Comparison of ENCODE assay signal across 8 cellular contexts in the genomic region with DNA sequence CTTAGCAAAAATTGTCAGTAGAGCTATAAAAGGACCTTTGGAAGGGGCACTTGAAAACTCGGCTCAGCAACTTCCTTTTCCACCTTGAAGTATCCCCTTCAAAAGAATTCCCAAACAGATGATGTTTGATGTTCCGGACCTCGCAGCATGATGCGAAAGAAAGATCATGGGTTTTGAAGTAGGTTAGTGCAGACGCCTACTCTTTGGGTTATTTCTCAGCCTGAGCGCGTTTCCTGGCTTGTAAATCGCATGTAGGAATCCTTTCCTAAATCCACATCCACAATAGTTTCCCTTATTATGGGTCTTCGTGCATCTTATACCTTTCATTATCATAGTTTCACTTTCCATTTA. TPM values are rescaled to one million over a fixed set of nuclear protein-coding genes. Genes with fewer than 3 reads are reported as not detected.
DNase-seq lines count a peak whose midpoint lies in the region; ATAC-seq and TF ChIP-seq lines count a peak whose summit lies in the region.

No MANE protein-coding gene starts in this region.

- H3K4me3 ChIP-seq in astrocyte of the spinal cord (ENCODE audit: low read depth, low read length) = peak overlapping the region; percentile 80
- H3K4me3 ChIP-seq in lower lobe of right lung = peak overlapping the region; percentile 95

- H3K27me3 Mint-ChIP-seq in activated naive CD4-positive, alpha-beta T cell treated with anti-CD3 and anti-CD28 coated beads for 36 hours (ENCODE audit: low read depth) = no peaks in the 10 kb centered on the region
- H3K27me3 Mint-ChIP-seq in type B pancreatic cell = no peaks in the 10 kb centered on the region

- no peaks in the 10 kb centered on the region for H3K9me3 ChIP-seq in lower lobe of right lung

- CTCF ChIA-PET in activated naive CD4-positive, alpha-beta T cell treated with anti-CD3 and anti-CD28 coated beads for 36 hours (lab: Charles Lee) = no interaction called here

- ATAC-seq in lower lobe of right lung = no peak
- no peak for ATAC-seq in GM18519 (IDR thresholded peaks at IDR 0.05; ENCODE audit: low FRiP score, unreplicated experiment)

- DNase-seq in activated naive CD4-positive, alpha-beta T cell treated with anti-CD3 and anti-CD28 coated beads for 36 hours = peak; percentile 28
- DNase-seq in activated naive CD4-positive, alpha-beta T cell (lab: John Stamatoyannopoulos, UW) = no peak
- DNase-seq in astrocyte of the spinal cord (ENCODE audit: low read depth, low spot score) = peak; percentile 9
- DNase-seq in lower lobe of right lung = no peak
- DNase-seq in type B pancreatic cell (ENCODE audit: extremely low spot score, unreplicated experiment) = no peak
- DNase-seq in cerebellar nuclear complex (lab: John Stamatoyannopoulos, UW) = no peak
- DNase-seq in cortex of kidney (lab: John Stamatoyannopoulos, UW) = no peak

- no peaks in the 10 kb centered on the region for H3K9me3 Mint-ChIP-seq in activated naive CD4-positive, alpha-beta T cell treated with anti-CD3 and anti-CD28 coated beads for 36 hours
- no peaks in the 10 kb centered on the region for H3K9me3 Mint-ChIP-seq in type B pancreatic cell

- intact Hi-C loops in activated naive CD4-positive, alpha-beta T cell treated with anti-CD3 and anti-CD28 coated beads for 36 hours (cut with micrococcal nuclease) = loop anchor here (1.0 to 10.0 kb wide), 9 partner anchors 186 to 1687 kb away; a partner anchor contains a TSS
- intact Hi-C loops in lower lobe of right lung (cut with DNase I) = no loop called here

- no peaks in the 10 kb centered on the region for H3K27me3 ChIP-seq in lower lobe of right lung (ENCODE audit: low read depth)

- H3K36me3 ChIP-seq in lower lobe of right lung = no peaks in the 10 kb centered on the region

- H3K4me1 ChIP-seq in lower lobe of right lung = peaks cover 9% of the 10 kb centered on the region

- in situ Hi-C loops in astrocyte of the spinal cord (cut with HindIII; ENCODE audit: low sequenced_read_pairs) = no loop called here

- H3K27ac Mint-ChIP-seq in activated naive CD4-positive, alpha-beta T cell treated with anti-CD3 and anti-CD28 coated beads for 36 hours = peak overlapping the region; percentile 95
- peak overlapping the region; percentile 88 for H3K27ac Mint-ChIP-seq in type B pancreatic cell

- no peak for TF ChIP-seq CTCF in astrocyte of the spinal cord (IDR thresholded peaks at IDR 0.05; ENCODE audit: low read depth, low read length)
- TF ChIP-seq CTCF in lower lobe of right lung (IDR thresholded peaks at IDR 0.05) = no peak
- TF ChIP-seq CTCF in type B pancreatic cell (conservative IDR thresholded peaks at IDR 0.05) = no peak

- peaks cover 25% of the 10 kb centered on the region for H3K36me3 Mint-ChIP-seq in activated naive CD4-positive, alpha-beta T cell treated with anti-CD3 and anti-CD28 coated beads for 36 hours (ENCODE audit: low read depth)
- peaks cover 11% of the 10 kb centered on the region for H3K36me3 Mint-ChIP-seq in type B pancreatic cell

- peak overlapping the region; percentile 94 for H3K27ac ChIP-seq in lower lobe of right lung

- H3K4me3 Mint-ChIP-seq in activated naive CD4-positive, alpha-beta T cell treated with anti-CD3 and anti-CD28 coated beads for 36 hours = peak overlapping the region; percentile 97
- H3K4me3 Mint-ChIP-seq in type B pancreatic cell = peak overlapping the region; percentile 91

- H3K4me1 Mint-ChIP-seq in activated naive CD4-positive, alpha-beta T cell treated with anti-CD3 and anti-CD28 coated beads for 36 hours (ENCODE audit: low read depth) = peaks cover 38% of the 10 kb centered on the region
- peaks cover 31% of the 10 kb centered on the region for H3K4me1 Mint-ChIP-seq in type B pancreatic cell (ENCODE audit: unreplicated experiment)

RNA-seq across cellular contexts. Expression of a gene that starts 0.6 kb away (rescaled TPM):
- total RNA-seq in activated naive CD4-positive, alpha-beta T cell treated with anti-CD3 and anti-CD28 coated beads for 36 hours = 10 to 100 TPM; 61.8 to 63.8 TPM
- 17.7 TPM for total RNA-seq in lower lobe of right lung
- total RNA-seq in type B pancreatic cell (ENCODE audit: low replicate concordance) = 19.2 and 31.7 TPM in 2 replicates

Comparison
In these comparisons a context has a peak if more than half of its experiments do, and no peak if none do; other contexts are left out.
1. DNase-seq: peak in activated naive CD4-positive, alpha-beta T cell treated with anti-CD3 and anti-CD28 coated beads for 36 hours (single experiment) and astrocyte of the spinal cord (single experiment); none in activated naive CD4-positive, alpha-beta T cell (0 of 4), lower lobe of right lung (single experiment), type B pancreatic cell (single experiment), cerebellar nuclear complex (0 of 2) and cortex of kidney (single experiment).